Comparison of ENCODE assay signal across 17 cellular contexts in genomic region chr9:91933556-91934352, GRCh38. TPM values are rescaled to one million over a fixed set of nuclear protein-coding genes. Genes with fewer than 3 reads are reported as not detected.
DNase-seq lines count a peak whose midpoint lies in the region; ATAC-seq and TF ChIP-seq lines count a peak whose summit lies in the region.
"Had no signal": no experiment of that assay in that cellular context is flagged by ENCODE, and none has a peak within 500 bp of the region (broad histone marks: within the 10 kb centered on the region; RNA-seq: fewer than 3 reads in every experiment).

No MANE protein-coding gene starts in this region.

- no peak overlapping the region for H3K9ac ChIP-seq in fibroblast of lung (ENCODE audit: insufficient read depth, low read length)
- H3K9ac ChIP-seq: parathyroid adenoma had no signal

- H3K9me3 ChIP-seq in fibroblast of lung (ENCODE audit: control insufficient read depth, insufficient read depth, low read depth, low read length) (no peaks in the 10 kb centered on the region), transverse colon (peaks cover 24 to 31% of the 10 kb centered on the region in 2 donors)

- no peaks in the 10 kb centered on the region for H3K79me2 ChIP-seq in fibroblast of lung (ENCODE audit: control insufficient read depth, insufficient read depth, low read length)

- no peaks in the 10 kb centered on the region for H3K36me3 ChIP-seq in fibroblast of lung (ENCODE audit: control insufficient read depth, insufficient read depth, low read length)
- H3K36me3 ChIP-seq in transverse colon, result no peaks in the 10 kb centered on the region
- H3K36me3 ChIP-seq: colonic mucosa had no signal

- H3K4me1 Mint-ChIP-seq in WTC11, result peaks cover 25% of the 10 kb centered on the region
- H3K4me1 Mint-ChIP-seq: CD14-positive monocyte, T-cell had no signal

- TF ChIP-seq CTCF in fibroblast of lung (conservative IDR thresholded peaks at IDR 0.05 in 1 of 2, IDR thresholded peaks at IDR 0.05 in 1 of 2; ENCODE audit: low read depth in 1 of 2, low read length in 2 of 2), result no peak
- no peak for TF ChIP-seq CTCF in transverse colon (IDR thresholded peaks at IDR 0.05)
- TF ChIP-seq CTCF in WTC11 (IDR thresholded peaks at IDR 0.05), result no peak

- H3K27ac ChIP-seq in fibroblast of lung (ENCODE audit: insufficient read depth, low read length) (no peak overlapping the region), transverse colon (peak overlapping the region; percentile 8 to 67 (median 48))
- H3K27ac ChIP-seq: colonic mucosa, parathyroid adenoma had no signal

- H3K4me3 ChIP-seq in fibroblast of lung (replicated peaks in 1 of 4; ENCODE audit: control extremely low read depth in 1 of 4, insufficient read depth in 1 of 4, low read depth in 3 of 4, low read length in 4 of 4) (peak overlapping the region in 3 of 4 experiments; percentile 10 to 35 (median 19)), transverse colon (no peak overlapping the region)
- H3K4me3 ChIP-seq: colonic mucosa had no signal

- no peak overlapping the region for H2AFZ ChIP-seq in fibroblast of lung (ENCODE audit: low read length)
- H2AFZ ChIP-seq: parathyroid adenoma had no signal

- POLR2A ChIA-PET in WTC11 (lab: Charles Lee), result interaction anchor here (0.6 kb wide), 1 partner anchor 144 kb away, joined by 3 read pairs; no protein-coding TSS in a partner anchor

- H3K27me3 ChIP-seq in fibroblast of lung (ENCODE audit: control insufficient read depth, insufficient read depth, low read length) (no peaks in the 10 kb centered on the region), transverse colon (no peaks in the 10 kb centered on the region)
- H3K27me3 ChIP-seq: colonic mucosa had no signal

- peaks cover 35% of the 10 kb centered on the region for H3K36me3 Mint-ChIP-seq in WTC11
- H3K36me3 Mint-ChIP-seq: CD14-positive monocyte, T-cell had no signal

- 75% methylated on average over 7 to 8 of the region's 8 CpGs for WGBS in transverse colon (ENCODE audit: low coverage in 1 of 2), 2 donors

- intact Hi-C loops in transverse colon (cut with DNase I; ENCODE audit: low total_unique reads), result no loop called here

- in situ Hi-C loops in transverse colon (cut with MboI; ENCODE audit: low pct_ligation_motif_present in 1 of 4, low pct_unique_long_range_greater_than_20kb in 1 of 4, low sequenced_read_pairs in 3 of 4), result loop anchor here in 2 of 4 donors (25.0 kb wide), 2 partner anchors 171 to 196 kb away; no protein-coding TSS in a partner anchor

- no peak overlapping the region for H3K27ac Mint-ChIP-seq in WTC11
- H3K27ac Mint-ChIP-seq: stimulated activated naive CD8-positive, alpha-beta T cell treated with anti-CD3 and anti-CD28 coated beads, Interleukin-15, Interleukin-2, amounts not matched to agents 100 ng/mL and 50 ng/mL, for 24 hours; T-cell had no signal

- peaks cover 35% of the 10 kb centered on the region for H3K9me3 Mint-ChIP-seq in WTC11

- TF ChIP-seq EP300 in transverse colon (IDR thresholded peaks at IDR 0.05; ENCODE audit: low read depth), result no peak

- no peak for TF ChIP-seq POLR2A in transverse colon (IDR thresholded peaks at IDR 0.05)

- CTCF ChIA-PET in WTC11 (lab: Charles Lee), result interaction anchor here (1.1 to 2.6 kb wide), 2 partner anchors 12 to 16 kb away, joined by 3 to 12 read pairs; partner anchors contain the start of gene ROR2

- H3K4me1 ChIP-seq in fibroblast of lung (ENCODE audit: control insufficient read depth, extremely low read depth, insufficient read depth, low read length) (peaks cover 2% of the 10 kb centered on the region), transverse colon (peaks cover 0 to 27% (median 9%) of the 10 kb centered on the region in 4 donors)
- H3K4me1 ChIP-seq: colonic mucosa, parathyroid adenoma had no signal

- DNase-seq in HCEC 1CT (peak; percentile 12), OCI-M1 (lab: John Stamatoyannopoulos, UW) (peak; percentile 29), fibroblast of lung (ENCODE audit: low read depth in 2 of 2) (peak in 1 of 2 donors; percentile 42), transverse colon (no peak), WTC11 (ENCODE audit: low spot score) (no peak), SIG-M5 treated with dmso at 0.1 percent for 504 hours (lab: John Stamatoyannopoulos, UW; ENCODE audit: unreplicated experiment) (no peak), SKM-1 (lab: John Stamatoyannopoulos, UW; ENCODE audit: unreplicated experiment) (no peak)
- DNase-seq: activated gamma-delta T cell treated with Interleukin-2 at 50 U/mL for 16 hours, aorta, colonic mucosa, left colon, NCI-H2081 treated with DMSO at 0.1 percent for 48 hours, T-cell had no signal

- H3K27me3 Mint-ChIP-seq in WTC11 (ENCODE audit: low read depth), result peaks cover 24% of the 10 kb centered on the region

- H3K4me2 ChIP-seq in fibroblast of lung (ENCODE audit: extremely low read depth, insufficient read depth, low read length), result peak overlapping the region; percentile 51

- no peak for ATAC-seq in WTC11
- ATAC-seq: left colon, T-cell had no signal

- no peak overlapping the region for H3K4me3 Mint-ChIP-seq in WTC11
- H3K4me3 Mint-ChIP-seq: CD14-positive monocyte; stimulated activated naive CD8-positive, alpha-beta T cell treated with anti-CD3 and anti-CD28 coated beads, Interleukin-15, Interleukin-2, amounts not matched to agents 100 ng/mL and 50 ng/mL, for 24 hours; T-cell had no signal

- no peaks in the 10 kb centered on the region for H4K20me1 ChIP-seq in fibroblast of lung (ENCODE audit: control insufficient read depth, extremely low read depth, insufficient read depth, low read length)

TF ChIP-seq in WTC11, 78 proteins besides CTCF, POLR2A, EP300 and RAD21 (continues in another document):
- TF ChIP-seq ELF4 (CRISPR knock-in tag; IDR thresholded peaks at IDR 0.05; ENCODE audit: low read depth), result no peak
- TF ChIP-seq ZNF317 (CRISPR knock-in tag; IDR thresholded peaks at IDR 0.05; ENCODE audit: borderline replicate concordance, low read depth), result no peak
- TF ChIP-seq ZNF281 (CRISPR knock-in tag; IDR thresholded peaks at IDR 0.05), result no peak
- no peak for TF ChIP-seq MXD4 (CRISPR knock-in tag; IDR thresholded peaks at IDR 0.05; ENCODE audit: borderline replicate concordance)
- TF ChIP-seq CDX4 (CRISPR knock-in tag; IDR thresholded peaks at IDR 0.05; ENCODE audit: borderline replicate concordance), result no peak
- TF ChIP-seq CBFB (CRISPR knock-in tag; IDR thresholded peaks at IDR 0.05; ENCODE audit: low read depth), result no peak
- TF ChIP-seq ATF3 (CRISPR knock-in tag; conservative IDR thresholded peaks at IDR 0.05), result no peak
- TF ChIP-seq MLX (CRISPR knock-in tag; IDR thresholded peaks at IDR 0.05), result no peak
- TF ChIP-seq NFATC4 (CRISPR knock-in tag; IDR thresholded peaks at IDR 0.05), result no peak
- no peak for TF ChIP-seq FOXP1 (CRISPR knock-in tag; IDR thresholded peaks at IDR 0.05; ENCODE audit: borderline replicate concordance)
- TF ChIP-seq IRF1 (CRISPR knock-in tag; IDR thresholded peaks at IDR 0.05), result no peak
- TF ChIP-seq HMGA2 (CRISPR knock-in tag; IDR thresholded peaks at IDR 0.05), result no peak
- TF ChIP-seq ZNF138 (CRISPR knock-in tag; conservative IDR thresholded peaks at IDR 0.05), result no peak

RNA-seq across cellular contexts. Expression of gene ROR2, which starts 16.3 kb away (rescaled TPM):
- 27.9 and 39.5 TPM in 2 replicates for total RNA-seq in fibroblast of lung
- polyA plus RNA-seq in fibroblast of lung, result 2.3 and 10.9 TPM in 2 replicates
- 2.9 and 15.6 TPM in 2 replicates for polyA plus RNA-seq in fibroblast of lung (2012)
- 8.7 and 34.6 TPM in 2 replicates for polyA minus RNA-seq in fibroblast of lung (ENCODE audit: low replicate concordance)
- total RNA-seq in transverse colon, result 10 to 100 TPM in 2 of 4 donors, 1 to 10 TPM in 2; 4.2 to 23.2 (median 11.2) TPM
- 15.2 to 19.8 TPM (median 15.9 TPM) in 3 replicates for total RNA-seq in WTC11 (2021)
- total RNA-seq: HT-29 had no signal
- polyA plus RNA-seq: aorta, CD14-positive monocyte had no signal

Comparison
In these comparisons a context has a peak if more than half of its experiments do, and no peak if none do; other contexts are left out.
1. DNase-seq: peak in HCEC 1CT (single experiment) and OCI-M1 (single experiment); none in transverse colon (single experiment), WTC11 (single experiment), SIG-M5 treated with dmso at 0.1 percent for 504 hours (single experiment) and SKM-1 (single experiment).
2. H3K4me3 ChIP-seq: peak in fibroblast of lung (3 of 4); none in transverse colon (0 of 4).